Comparison of ENCODE assay signal across 1 cellular context in genomic region chr19:4791183-4792018, GRCh38.
TF ChIP-seq lines count a peak whose summit lies in the region.

TSS of gene FEM1A (plus strand) at chr19:4791734. CDS start at chr19:4791855, 121 bp downstream.

TF ChIP-seq in GM12878, 131 proteins besides CTCF, POLR2A, EP300 and RAD21 (continued from another document and continues in another):
- no peak for TF ChIP-seq ZNF622 (IDR thresholded peaks at IDR 0.05)
- TF ChIP-seq RELB (IDR thresholded peaks at IDR 0.05; ENCODE audit: low read depth), result peak; percentile 100
- no peak for TF ChIP-seq JUND (IDR thresholded peaks at IDR 0.05; ENCODE audit: low read depth, low read length)
- TF ChIP-seq TCF12 (IDR thresholded peaks at IDR 0.05; ENCODE audit: low read depth, low read length), result no peak
- TF ChIP-seq NRF1 (conservative IDR thresholded peaks at IDR 0.05; ENCODE audit: low read depth, low read length), result peak; percentile 30; the same call in 1 of the 2 replicates
- peak; percentile 68 for TF ChIP-seq USF2 (IDR thresholded peaks at IDR 0.05; ENCODE audit: borderline replicate concordance, low read depth, low read length)
- TF ChIP-seq PRDM15 (CRISPR knock-in tag; IDR thresholded peaks at IDR 0.05), result no peak
- peak; percentile 98 for TF ChIP-seq TARDBP (IDR thresholded peaks at IDR 0.05; ENCODE audit: borderline replicate concordance)
- TF ChIP-seq NR2C2 (IDR thresholded peaks at IDR 0.05; ENCODE audit: borderline replicate concordance, control insufficient read depth, insufficient read length, low read depth), result no peak
- TF ChIP-seq YBX1 (IDR thresholded peaks at IDR 0.05), result no peak
- peak; percentile 90; the same call in 1 of the 2 replicates for TF ChIP-seq ZNF207 (IDR thresholded peaks at IDR 0.05; ENCODE audit: borderline replicate concordance)
- TF ChIP-seq GATAD2B (conservative IDR thresholded peaks at IDR 0.05; ENCODE audit: low read depth), result 0 out of 2 replicates have a peak, but pooled peaks have one; percentile 85
- TF ChIP-seq IRF4 (IDR thresholded peaks at IDR 0.05; ENCODE audit: low read depth, low read length), result peak; percentile 54; the same call in 1 of the 2 replicates
- peak; percentile 93 for TF ChIP-seq SMC3 (IDR thresholded peaks at IDR 0.05; ENCODE audit: borderline replicate concordance, low read length)
- TF ChIP-seq NR2F1 (conservative IDR thresholded peaks at IDR 0.05), result peak; percentile 68
- peak; percentile 100 for TF ChIP-seq YY1 (IDR thresholded peaks at IDR 0.05; ENCODE audit: low read depth, low read length)
- no peak for TF ChIP-seq REST (IDR thresholded peaks at IDR 0.05; ENCODE audit: low read depth, low read length)
- no peak for TF ChIP-seq BMI1 (IDR thresholded peaks at IDR 0.05; ENCODE audit: borderline replicate concordance)
- peak; percentile 85 for TF ChIP-seq PKNOX1 (IDR thresholded peaks at IDR 0.05)
- TF ChIP-seq RB1 (IDR thresholded peaks at IDR 0.05; ENCODE audit: borderline replicate concordance), result peak; percentile 57; the same call in 1 of the 2 replicates
- peak; percentile 49 for TF ChIP-seq STAT1 (conservative IDR thresholded peaks at IDR 0.05)
- no peak for TF ChIP-seq TCF3 (IDR thresholded peaks at IDR 0.05; ENCODE audit: borderline replicate concordance, insufficient read depth, low read depth, low read length)
- TF ChIP-seq MYC (IDR thresholded peaks at IDR 0.05; ENCODE audit: insufficient read depth, insufficient read length, insufficient replicate concordance, low read length, severe bottlenecking), result no peak
- no peak for TF ChIP-seq CEBPZ (IDR thresholded peaks at IDR 0.05; ENCODE audit: low read depth, low read length)
- peak in 1 of 2 experiments; percentile 48; a peak in 2 of 4 replicates for TF ChIP-seq SRF (IDR thresholded peaks at IDR 0.05; ENCODE audit: low read depth in 2 of 2, low read length in 2 of 2)
- TF ChIP-seq E2F8 (IDR thresholded peaks at IDR 0.05; ENCODE audit: low read depth, partially characterized antibody), result peak; percentile 88
- TF ChIP-seq CBFB (IDR thresholded peaks at IDR 0.05; ENCODE audit: low read depth), result peak; percentile 73
- TF ChIP-seq FOXM1 (IDR thresholded peaks at IDR 0.05; ENCODE audit: low read depth, low read length), result no peak
- TF ChIP-seq KLF5 (IDR thresholded peaks at IDR 0.05; ENCODE audit: partially characterized antibody), result peak; percentile 64
- peak; percentile 41; the same call in 1 of the 2 replicates for TF ChIP-seq MEF2A (IDR thresholded peaks at IDR 0.05; ENCODE audit: insufficient read depth, low read depth, low read length)
- TF ChIP-seq DPF2 (IDR thresholded peaks at IDR 0.05), result peak; percentile 56; the same call in 1 of the 2 replicates
- TF ChIP-seq MLLT1 (IDR thresholded peaks at IDR 0.05), result peak; percentile 59
- peak; percentile 22; the same call in 1 of the 2 replicates for TF ChIP-seq PAX5 (IDR thresholded peaks at IDR 0.05; ENCODE audit: borderline replicate concordance, low read depth, low read length)
- TF ChIP-seq SREBF1 (IDR thresholded peaks at IDR 0.05; ENCODE audit: low read length), result peak; percentile 94
- peak; percentile 95 for TF ChIP-seq GABPA (IDR thresholded peaks at IDR 0.05; ENCODE audit: low read depth)
- TF ChIP-seq IKZF1 (conservative IDR thresholded peaks at IDR 0.05), result peak; percentile 100
- TF ChIP-seq RUNX3 (IDR thresholded peaks at IDR 0.05; ENCODE audit: low read length), result peak; percentile 80
- TF ChIP-seq SUZ12 (IDR thresholded peaks at IDR 0.05; ENCODE audit: unreplicated experiment), result peak; percentile 63
- no peak for TF ChIP-seq ZBED1 (IDR thresholded peaks at IDR 0.05; ENCODE audit: borderline replicate concordance)
- TF ChIP-seq FOS (IDR thresholded peaks at IDR 0.05; ENCODE audit: borderline replicate concordance, extremely low read depth, insufficient read length), result peak; percentile 26
- peak; percentile 76 for TF ChIP-seq MTA2 (IDR thresholded peaks at IDR 0.05; ENCODE audit: low read depth)
